In the genomic region with DNA sequence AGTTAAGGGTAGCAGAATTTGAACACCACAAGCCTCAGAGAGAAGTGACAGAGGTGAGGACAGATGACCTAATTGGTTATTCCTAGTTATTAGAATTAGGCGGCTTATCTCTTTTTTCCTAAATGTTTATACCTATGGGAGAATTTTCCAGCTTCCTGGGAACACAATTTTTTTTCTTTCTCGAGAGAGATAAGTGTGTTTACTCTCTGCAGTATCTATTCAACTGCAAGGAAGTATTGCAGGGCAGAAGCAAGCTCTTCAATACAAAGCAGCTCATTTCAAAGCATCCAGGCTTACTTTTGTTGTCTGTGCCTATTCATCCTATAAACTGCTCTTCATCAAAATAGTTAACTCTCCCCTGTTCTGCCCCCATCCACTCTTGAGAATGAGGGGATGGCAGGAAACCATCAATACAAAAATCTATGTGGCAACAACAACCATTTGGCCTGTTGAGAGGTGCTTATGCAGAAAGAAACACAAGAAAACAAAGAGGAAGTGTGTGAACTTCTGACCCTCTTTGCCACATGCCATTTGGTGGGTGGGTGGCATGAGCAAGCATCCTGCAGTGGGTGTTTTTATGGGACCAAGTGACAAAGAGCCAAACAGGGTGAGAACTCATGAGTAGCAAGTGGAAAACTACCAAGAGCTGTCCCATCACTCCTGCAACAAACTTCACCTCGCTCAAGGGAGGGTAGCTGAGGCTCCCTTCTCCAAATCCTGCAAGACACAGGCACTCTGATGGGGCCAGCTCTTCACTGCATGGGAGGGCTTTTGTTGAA, we compare ENCODE assay signal across 9 cellular contexts. TPM values are rescaled to one million over a fixed set of nuclear protein-coding genes. Genes with fewer than 3 reads are reported as not detected.
DNase-seq lines count a peak whose midpoint lies in the region; ATAC-seq lines count a peak whose summit lies in the region.
"Had no signal": no experiment of that assay in that cellular context is flagged by ENCODE, and none has a peak within 500 bp of the region (broad histone marks: within the 10 kb centered on the region; RNA-seq: fewer than 3 reads in every experiment).

No MANE protein-coding gene starts in this region.

- POLR2A ChIA-PET in activated CD4-positive, alpha-beta T cell treated with anti-CD3 and anti-CD28 coated beads for 36 hours (lab: Charles Lee) = interaction anchor here (0.6 to 1.4 kb wide), 2 partner anchors 75 to 1557 kb away, joined by 3 to 15 read pairs; no protein-coding TSS in a partner anchor

- H3K4me1 Mint-ChIP-seq in activated CD4-positive, alpha-beta T cell treated with anti-CD3 and anti-CD28 coated beads for 36 hours = peaks cover 11% of the 10 kb centered on the region

- DNase-seq in activated CD4-positive, alpha-beta T cell treated with anti-CD3 and anti-CD28 coated beads for 36 hours = peak; percentile 76
- DNase-seq in activated CD4-positive, alpha-beta T cell treated with anti-CD3 and anti-CD28 coated beads, Interleukin-2, amount 50 U/mL, for 1 hour = no peak
- peak; percentile 95 for DNase-seq in SIG-M5 treated with dmso at 0.1 percent for 504 hours (lab: John Stamatoyannopoulos, UW; ENCODE audit: unreplicated experiment)
- DNase-seq in stimulated activated CD8-positive, alpha-beta memory T cell treated with anti-CD3 and anti-CD28 coated beads, Interleukin-4, amount 100 ng/mL, for 48 hours = peak; percentile 63

- intact Hi-C loops in activated CD4-positive, alpha-beta T cell treated with anti-CD3 and anti-CD28 coated beads for 36 hours (cut with DNase I, micrococcal nuclease) = loop anchor here (1.0 to 5.0 kb wide), 3 partner anchors 45 to 75 kb away; no protein-coding TSS in a partner anchor

- CTCF ChIA-PET in activated CD4-positive, alpha-beta T cell treated with anti-CD3 and anti-CD28 coated beads for 36 hours (lab: Charles Lee) = interaction anchor here (0.6 to 2.1 kb wide), 4 partner anchors 14 to 99 kb away, joined by 3 to 5 read pairs (median 3); no protein-coding TSS in a partner anchor

- H3K27me3 ChIP-seq in ectodermal cell (ENCODE audit: control insufficient read depth, insufficient read depth, low read length, poor library complexity, severe bottlenecking) = no peaks in the 10 kb centered on the region

- H3K4me3 Mint-ChIP-seq in activated CD4-positive, alpha-beta T cell treated with anti-CD3 and anti-CD28 coated beads for 36 hours = no peak overlapping the region
- H3K4me3 Mint-ChIP-seq: neural crest cell had no signal

- no peak overlapping the region for H3K4me3 ChIP-seq in ectodermal cell (ENCODE audit: insufficient read depth, low read depth, low read length)

- ATAC-seq in activated CD4-positive, alpha-beta T cell treated with anti-CD3 and anti-CD28 coated beads for 36 hours = peak; percentile 83
- ATAC-seq in HG02970 (IDR thresholded peaks at IDR 0.05; ENCODE audit: low FRiP score, unreplicated experiment) (no peak), HG02642 (IDR thresholded peaks at IDR 0.05; ENCODE audit: poor library complexity, unreplicated experiment) (no peak), HG02884 (IDR thresholded peaks at IDR 0.05; ENCODE audit: unreplicated experiment) (no peak)

- peak overlapping the region; percentile 61 for H3K27ac ChIP-seq in ectodermal cell (ENCODE audit: insufficient read depth, low read depth, low read length, poor library complexity, severe bottlenecking)

- no peaks in the 10 kb centered on the region for H3K9me3 ChIP-seq in ectodermal cell (ENCODE audit: control insufficient read depth, low read length)

- peaks cover 16% of the 10 kb centered on the region for H3K4me1 ChIP-seq in ectodermal cell (ENCODE audit: control insufficient read depth, insufficient read depth, low read length)

- no peaks in the 10 kb centered on the region for H3K36me3 Mint-ChIP-seq in activated CD4-positive, alpha-beta T cell treated with anti-CD3 and anti-CD28 coated beads for 36 hours (ENCODE audit: low read depth)

- H3K27ac Mint-ChIP-seq in activated CD4-positive, alpha-beta T cell treated with anti-CD3 and anti-CD28 coated beads for 36 hours = no peak overlapping the region

- WGBS in ectodermal cell, 2 experiments = 61 to 62% methylated on average over 3 of the region's 3 CpGs

- H3K27me3 Mint-ChIP-seq in activated CD4-positive, alpha-beta T cell treated with anti-CD3 and anti-CD28 coated beads for 36 hours = no peaks in the 10 kb centered on the region

- H3K9me3 Mint-ChIP-seq in activated CD4-positive, alpha-beta T cell treated with anti-CD3 and anti-CD28 coated beads for 36 hours (ENCODE audit: low read depth) = no peaks in the 10 kb centered on the region

- no peaks in the 10 kb centered on the region for H3K36me3 ChIP-seq in ectodermal cell (ENCODE audit: control insufficient read depth, insufficient read depth, low read length)

RNA-seq across cellular contexts. Expression of gene MRPS6, which starts 50.6 kb away (rescaled TPM):
- total RNA-seq in activated CD4-positive, alpha-beta T cell treated with anti-CD3 and anti-CD28 coated beads for 36 hours = 100 to 1,000 TPM; 102 to 117 TPM
- 223 TPM for polyA plus RNA-seq in ectodermal cell (2013, experiment 1 of 4)
- polyA plus RNA-seq in ectodermal cell (2013, experiment 2 of 4) = 202 TPM
- 180 TPM for polyA plus RNA-seq in ectodermal cell (2013, experiment 3 of 4)
- 205 TPM for polyA plus RNA-seq in ectodermal cell (2013, experiment 4 of 4)

RNA-seq across cellular contexts. Expression of gene SLC5A3, which starts 50.6 kb away (rescaled TPM):
- 10 to 100 TPM; 18.2 to 22.9 TPM for total RNA-seq in activated CD4-positive, alpha-beta T cell treated with anti-CD3 and anti-CD28 coated beads for 36 hours
- 27.5 TPM for polyA plus RNA-seq in ectodermal cell (2013, experiment 1 of 4)
- polyA plus RNA-seq in ectodermal cell (2013, experiment 2 of 4) = 32.6 TPM
- polyA plus RNA-seq in ectodermal cell (2013, experiment 3 of 4) = 19.9 TPM
- 24.0 TPM for polyA plus RNA-seq in ectodermal cell (2013, experiment 4 of 4)
